1 cellular context compared by ENCODE assay signal in the genomic region with DNA sequence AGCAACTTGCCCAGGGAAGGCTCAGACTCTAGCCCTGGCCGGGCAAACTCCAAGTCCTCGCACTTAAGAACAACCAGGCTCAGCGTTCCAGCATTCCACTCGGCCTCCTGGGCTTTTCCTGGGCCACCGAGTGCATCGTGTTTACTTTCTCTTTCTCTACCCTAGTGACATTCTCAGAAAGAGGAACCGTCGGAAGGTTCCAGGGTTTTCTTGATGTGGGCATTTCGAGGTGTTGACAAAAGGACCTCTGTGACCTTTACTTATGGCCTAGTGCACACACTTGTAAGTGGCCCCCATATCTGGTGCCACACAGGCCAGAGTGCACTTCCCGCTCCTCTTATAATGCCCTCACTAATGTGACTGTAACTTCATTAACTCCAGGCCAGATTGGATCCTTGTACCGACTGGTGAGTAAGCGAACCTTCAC.
TF ChIP-seq lines count a peak whose summit lies in the region.

No MANE protein-coding gene starts in this region.

TF ChIP-seq in K562, 482 proteins besides CTCF, POLR2A, EP300 and RAD21 (continued from another document):
- TF ChIP-seq, protein P1, sequence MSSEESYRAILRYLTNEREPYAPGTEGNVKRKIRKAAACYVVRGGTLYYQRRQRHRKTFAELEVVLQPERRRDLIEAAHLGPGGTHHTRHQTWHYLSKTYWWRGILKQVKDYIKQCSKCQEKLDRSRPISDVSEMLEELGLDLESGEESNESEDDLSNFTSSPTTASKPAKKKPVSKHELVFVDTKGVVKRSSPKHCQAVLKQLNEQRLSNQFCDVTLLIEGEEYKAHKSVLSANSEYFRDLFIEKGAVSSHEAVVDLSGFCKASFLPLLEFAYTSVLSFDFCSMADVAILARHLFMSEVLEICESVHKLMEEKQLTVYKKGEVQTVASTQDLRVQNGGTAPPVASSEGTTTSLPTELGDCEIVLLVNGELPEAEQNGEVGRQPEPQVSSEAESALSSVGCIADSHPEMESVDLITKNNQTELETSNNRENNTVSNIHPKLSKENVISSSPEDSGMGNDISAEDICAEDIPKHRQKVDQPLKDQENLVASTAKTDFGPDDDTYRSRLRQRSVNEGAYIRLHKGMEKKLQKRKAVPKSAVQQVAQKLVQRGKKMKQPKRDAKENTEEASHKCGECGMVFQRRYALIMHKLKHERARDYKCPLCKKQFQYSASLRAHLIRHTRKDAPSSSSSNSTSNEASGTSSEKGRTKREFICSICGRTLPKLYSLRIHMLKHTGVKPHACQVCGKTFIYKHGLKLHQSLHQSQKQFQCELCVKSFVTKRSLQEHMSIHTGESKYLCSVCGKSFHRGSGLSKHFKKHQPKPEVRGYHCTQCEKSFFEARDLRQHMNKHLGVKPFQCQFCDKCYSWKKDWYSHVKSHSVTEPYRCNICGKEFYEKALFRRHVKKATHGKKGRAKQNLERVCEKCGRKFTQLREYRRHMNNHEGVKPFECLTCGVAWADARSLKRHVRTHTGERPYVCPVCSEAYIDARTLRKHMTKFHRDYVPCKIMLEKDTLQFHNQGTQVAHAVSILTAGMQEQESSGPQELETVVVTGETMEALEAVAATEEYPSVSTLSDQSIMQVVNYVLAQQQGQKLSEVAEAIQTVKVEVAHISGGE (CRISPR knock-in tag; IDR thresholded peaks at IDR 0.05) = peak in 1 of 3 experiments; percentile 21; a peak in 1 of 6 replicates
- TF ChIP-seq, protein P2, sequence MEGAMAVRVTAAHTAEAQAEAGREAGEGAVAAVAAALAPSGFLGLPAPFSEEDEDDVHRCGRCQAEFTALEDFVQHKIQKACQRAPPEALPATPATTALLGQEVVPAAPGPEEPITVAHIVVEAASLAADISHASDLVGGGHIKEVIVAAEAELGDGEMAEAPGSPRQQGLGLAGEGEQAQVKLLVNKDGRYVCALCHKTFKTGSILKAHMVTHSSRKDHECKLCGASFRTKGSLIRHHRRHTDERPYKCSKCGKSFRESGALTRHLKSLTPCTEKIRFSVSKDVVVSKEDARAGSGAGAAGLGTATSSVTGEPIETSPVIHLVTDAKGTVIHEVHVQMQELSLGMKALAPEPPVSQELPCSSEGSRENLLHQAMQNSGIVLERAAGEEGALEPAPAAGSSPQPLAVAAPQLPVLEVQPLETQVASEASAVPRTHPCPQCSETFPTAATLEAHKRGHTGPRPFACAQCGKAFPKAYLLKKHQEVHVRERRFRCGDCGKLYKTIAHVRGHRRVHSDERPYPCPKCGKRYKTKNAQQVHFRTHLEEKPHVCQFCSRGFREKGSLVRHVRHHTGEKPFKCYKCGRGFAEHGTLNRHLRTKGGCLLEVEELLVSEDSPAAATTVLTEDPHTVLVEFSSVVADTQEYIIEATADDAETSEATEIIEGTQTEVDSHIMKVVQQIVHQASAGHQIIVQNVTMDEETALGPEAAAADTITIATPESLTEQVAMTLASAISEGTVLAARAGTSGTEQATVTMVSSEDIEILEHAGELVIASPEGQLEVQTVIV (CRISPR knock-in tag; IDR thresholded peaks at IDR 0.05; ENCODE audit: borderline replicate concordance) = no peak
- no peak for TF ChIP-seq HDAC6 (IDR thresholded peaks at IDR 0.05; ENCODE audit: low read depth, low read length)
- peak; percentile 70; the same call in 1 of the 2 replicates for TF ChIP-seq SPI1 (IDR thresholded peaks at IDR 0.05; ENCODE audit: borderline replicate concordance, low read depth, low read length)
- no peak for TF ChIP-seq SMARCA5 (IDR thresholded peaks at IDR 0.05)
- TF ChIP-seq BHLHE40 (IDR thresholded peaks at IDR 0.05; ENCODE audit: low read length) = no peak
- TF ChIP-seq ZBTB8A (IDR thresholded peaks at IDR 0.05; ENCODE audit: partially characterized antibody) = no peak
TF ChIP-seq in K562: peak in this region for 9.
